ENCODE assay signal across 15 cellular contexts in the genomic region with DNA sequence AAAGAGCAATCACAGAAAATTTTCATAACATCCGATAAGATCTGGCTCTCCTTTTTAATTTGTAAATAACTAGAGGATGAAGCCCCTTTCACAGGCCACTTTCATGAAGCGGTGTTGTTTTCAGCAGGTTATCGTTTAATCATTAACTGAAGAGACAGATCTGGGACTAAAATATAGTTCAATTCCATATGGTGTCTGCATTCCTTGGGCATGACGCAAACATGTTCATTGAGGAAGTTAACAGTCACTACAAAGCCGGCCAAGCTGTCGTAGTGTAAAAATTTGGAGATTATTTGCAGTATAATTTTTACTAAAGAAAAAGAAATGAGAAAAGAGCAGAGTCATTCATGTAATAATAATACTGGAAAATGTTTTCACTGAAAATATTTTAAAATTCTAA.
DNase-seq lines count a peak whose midpoint lies in the region; ATAC-seq, FAIRE-seq and TF ChIP-seq lines count a peak whose summit lies in the region.
"Had no signal": no experiment of that assay in that cellular context is flagged by ENCODE, and none has a peak within 500 bp of the region (broad histone marks: within the 10 kb centered on the region; RNA-seq: fewer than 3 reads in every experiment).

No MANE protein-coding gene starts in this region.

- peak; percentile 74 for DNase-seq in Daoy (ENCODE audit: low read depth)
- DNase-seq in NCI-H1694 (lab: John Stamatoyannopoulos, UW): peak; percentile 78
- peak; percentile 64 for DNase-seq in bronchial epithelial cell (ENCODE audit: low read depth)
- peak; percentile 57 for DNase-seq in mesenchymal stem cell
- no peak for DNase-seq in AG08395 (ENCODE audit: low spot score)
- DNase-seq in NCI-H345 treated with DMSO at 0.1 percent for 48 hours (lab: John Stamatoyannopoulos, UW; ENCODE audit: unreplicated experiment): no peak
- DNase-seq: activated CD4-positive, alpha-beta memory T cell treated with anti-CD3 and anti-CD28 coated beads, Interleukin-2, amount 10 ng/mL, durations not matched to agents 7 days and 5 days; aorta; gastrocnemius medialis; islet precursor cell; SHP77 had no signal

- no peak overlapping the region for H3K18ac ChIP-seq in mesenchymal stem cell (ENCODE audit: low read depth in 1 of 2, low read length in 2 of 2)

- H3K23ac ChIP-seq in mesenchymal stem cell (ENCODE audit: low read length in 2 of 2): no peak overlapping the region

- H3K9ac ChIP-seq in mesenchymal stem cell (ENCODE audit: low read length): no peak overlapping the region

- TF ChIP-seq CTCF in bronchial epithelial cell (IDR thresholded peaks at IDR 0.05; ENCODE audit: insufficient read depth, low read length, severe bottlenecking): no peak

- H3K4me1 ChIP-seq in mesenchymal stem cell (ENCODE audit: control insufficient read depth, insufficient read depth, low read depth, low read length): no peaks in the 10 kb centered on the region
- H3K4me1 ChIP-seq: gastrocnemius medialis had no signal

- H4K8ac ChIP-seq in mesenchymal stem cell (ENCODE audit: low read length): no peak overlapping the region

- ATAC-seq in HG03025 (IDR thresholded peaks at IDR 0.05; ENCODE audit: low FRiP score, unreplicated experiment): no peak
- no peak for ATAC-seq in GM18502 (IDR thresholded peaks at IDR 0.05; ENCODE audit: poor library complexity, unreplicated experiment)
- ATAC-seq: activated T-helper 17 cell treated with anti-CD3 and anti-CD28 coated beads, Interleukin-2, amount 50 U/mL, for 72 hours; gastrocnemius medialis; GM12878 had no signal

- H3K79me1 ChIP-seq in mesenchymal stem cell (replicated peaks; ENCODE audit: low read length, poor library complexity, severe bottlenecking): no peaks in the 10 kb centered on the region

- no peaks in the 10 kb centered on the region for H3K27me3 ChIP-seq in bronchial epithelial cell (ENCODE audit: control insufficient read depth, insufficient read depth, low read length)
- no peaks in the 10 kb centered on the region for H3K27me3 ChIP-seq in mesenchymal stem cell (ENCODE audit: control insufficient read depth in 1 of 2, insufficient read depth in 1 of 2, low read length in 2 of 2)
- H3K27me3 ChIP-seq: gastrocnemius medialis had no signal

- H2BK120ac ChIP-seq in mesenchymal stem cell (ENCODE audit: low read depth, low read length): no peak overlapping the region

- no peak for FAIRE-seq in bronchial epithelial cell (lab: Jason Lieb, UNC)
- FAIRE-seq: GM12878 had no signal

- 51% methylated on average over 4 of the region's 6 CpGs for whole genome bisulfite sequencing in mesenchymal stem cell

- no peak overlapping the region for H3K4ac ChIP-seq in mesenchymal stem cell (ENCODE audit: low read depth in 1 of 2, low read length in 2 of 2)

- no peaks in the 10 kb centered on the region for H3K9me3 ChIP-seq in mesenchymal stem cell (ENCODE audit: control insufficient read depth, low read length)
- H3K9me3 ChIP-seq: gastrocnemius medialis had no signal

- no peak overlapping the region for H2BK12ac ChIP-seq in mesenchymal stem cell (ENCODE audit: low read length in 2 of 2)

- no peak overlapping the region for H2AK5ac ChIP-seq in mesenchymal stem cell (ENCODE audit: low read length, severe bottlenecking)

- H2AFZ ChIP-seq in mesenchymal stem cell (ENCODE audit: low read depth, low read length): no peak overlapping the region

- H3K27ac ChIP-seq in mesenchymal stem cell (ENCODE audit: low read length, poor library complexity, severe bottlenecking): peak overlapping the region; percentile 89
- H3K27ac ChIP-seq: gastrocnemius medialis had no signal

- H4K91ac ChIP-seq in mesenchymal stem cell (ENCODE audit: low read length): no peak overlapping the region

- H3K4me2 ChIP-seq in mesenchymal stem cell (ENCODE audit: low read length, poor library complexity, severe bottlenecking): no peak overlapping the region

- H3K14ac ChIP-seq in mesenchymal stem cell (ENCODE audit: low read length in 2 of 2): no peak overlapping the region

- H2BK5ac ChIP-seq in mesenchymal stem cell (ENCODE audit: low read depth, low read length, poor library complexity, severe bottlenecking): peak overlapping the region; percentile 61

- H3K36me3 ChIP-seq in bronchial epithelial cell (ENCODE audit: control insufficient read depth, insufficient read depth, low read length) (no peaks in the 10 kb centered on the region), mesenchymal stem cell (ENCODE audit: control insufficient read depth in 1 of 2, insufficient read depth in 2 of 2, low read depth in 1 of 2, low read length in 2 of 2) (no peaks in the 10 kb centered on the region)
- H3K36me3 ChIP-seq: gastrocnemius medialis had no signal

- H2BK15ac ChIP-seq in mesenchymal stem cell (ENCODE audit: low read depth, poor library complexity, severe bottlenecking): no peak overlapping the region

- H3K4me3 ChIP-seq in bronchial epithelial cell (ENCODE audit: low read depth, low read length) (no peak overlapping the region), mesenchymal stem cell (ENCODE audit: insufficient read depth in 1 of 2, low read depth in 1 of 2, low read length in 2 of 2) (no peak overlapping the region)
- H3K4me3 ChIP-seq: gastrocnemius medialis, GM12878 had no signal

Comparison
In these comparisons a context has a peak if more than half of its experiments do, and no peak if none do; other contexts are left out.
1. DNase-seq: peak in Daoy (single experiment), NCI-H1694 (single experiment), bronchial epithelial cell (single experiment) and mesenchymal stem cell (single experiment); none in AG08395 (single experiment) and NCI-H345 treated with DMSO at 0.1 percent for 48 hours (single experiment).